1 cellular context compared by ENCODE assay signal in the genomic region with DNA sequence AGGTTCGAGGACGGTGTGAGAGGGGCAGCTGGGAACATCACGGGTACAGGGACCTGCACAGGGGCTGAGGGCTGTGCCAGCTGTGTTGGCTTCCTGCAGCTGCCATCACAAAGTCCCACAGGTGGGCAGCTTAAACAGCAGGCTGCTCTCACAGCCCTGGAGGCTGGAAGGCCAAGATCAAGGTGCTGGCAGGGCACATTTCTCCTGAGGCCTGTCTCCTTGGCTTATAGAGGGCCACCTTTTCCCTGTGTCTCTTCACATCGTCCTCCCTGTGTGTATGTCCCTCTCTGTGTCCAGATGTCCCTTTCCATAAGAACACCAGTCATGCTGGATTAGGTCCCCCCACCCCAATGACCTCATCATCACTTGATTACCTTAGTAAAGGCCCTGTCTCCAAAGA.
TF ChIP-seq lines count a peak whose summit lies in the region.

No MANE protein-coding gene starts in this region.

TF ChIP-seq in H1, 55 proteins besides CTCF, POLR2A, EP300 and RAD21:
- TF ChIP-seq TAF7 (optimal IDR thresholded peaks at IDR 0.05; ENCODE audit: borderline replicate concordance, low read depth, low read length) (no peak), RNF2 (IDR thresholded peaks at IDR 0.05; ENCODE audit: borderline replicate concordance, low read depth, low read length, missing control alignments, poor library complexity, severe bottlenecking) (no peak), EZH2 (IDR thresholded peaks at IDR 0.05; ENCODE audit: low read depth, low read length, severe bottlenecking) (no peak), HDAC6 (IDR thresholded peaks at IDR 0.05; ENCODE audit: low read depth, low read length) (no peak), EGR1 (IDR thresholded peaks at IDR 0.05; ENCODE audit: borderline replicate concordance, low read depth, low read length) (no peak), SUZ12 (IDR thresholded peaks at IDR 0.05; ENCODE audit: low read length) (no peak), CHD2 (IDR thresholded peaks at IDR 0.05; ENCODE audit: low read length) (no peak), SP1 (IDR thresholded peaks at IDR 0.05; ENCODE audit: low read depth, low read length) (no peak)
TF ChIP-seq in H1: peak in this region for 0.
